ENCODE assay signal across 16 cellular contexts in the genomic region with DNA sequence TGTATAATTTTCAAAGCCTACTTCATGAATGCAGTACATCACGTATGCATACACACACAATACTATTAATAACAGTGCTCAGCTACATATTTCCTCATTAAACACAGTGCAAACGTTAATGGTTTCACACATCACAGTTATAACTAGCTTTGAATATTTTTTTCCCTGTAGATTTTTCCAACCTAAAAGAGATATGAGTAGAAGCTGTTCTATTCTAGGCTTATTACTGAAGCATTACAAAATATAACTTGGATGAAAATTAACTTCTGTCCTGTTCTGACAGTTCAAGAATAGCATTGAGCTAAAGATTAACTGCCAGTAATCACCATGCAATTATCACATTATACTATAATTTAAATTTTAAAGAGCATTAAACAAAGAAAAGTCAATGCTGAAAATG. TPM values are rescaled to one million over a fixed set of nuclear protein-coding genes. Genes with fewer than 3 reads are reported as not detected.
DNase-seq lines count a peak whose midpoint lies in the region; ATAC-seq and TF ChIP-seq lines count a peak whose summit lies in the region.
"Had no signal": no experiment of that assay in that cellular context is flagged by ENCODE, and none has a peak within 500 bp of the region (broad histone marks: within the 10 kb centered on the region; RNA-seq: fewer than 3 reads in every experiment).

No MANE protein-coding gene starts in this region.

- H2AFZ ChIP-seq in Loucy (ENCODE audit: low read length): no peak overlapping the region

- peaks cover 4% of the 10 kb centered on the region for H3K4me1 ChIP-seq in HEK293 (ENCODE audit: control insufficient read depth, insufficient read depth, low read length)
- H3K4me1 ChIP-seq in Loucy (ENCODE audit: insufficient read depth, low read length, poor library complexity, severe bottlenecking): peaks cover 43% of the 10 kb centered on the region
- peaks cover 41% of the 10 kb centered on the region for H3K4me1 ChIP-seq in psoas muscle
- H3K4me1 ChIP-seq in aorta (ENCODE audit: control insufficient read depth in 1 of 2, insufficient read depth in 2 of 2, low read length in 2 of 2): peaks cover 0 to 7% of the 10 kb centered on the region in 2 donors

- CTCF ChIA-PET in HEK293 (lab: Yijun Ruan, JAX): interaction anchor here (0.5 kb wide), 1 partner anchor 880 kb away, joined by 3 read pairs; no protein-coding TSS in a partner anchor
- CTCF ChIA-PET in activated CD4-positive, alpha-beta memory T cell treated with anti-CD3 and anti-CD28 coated beads for 36 hours (lab: Charles Lee): interaction anchor here (0.9 to 1.4 kb wide), 2 partner anchors 10 to 318 kb away, joined by 3 to 4 read pairs; no protein-coding TSS in a partner anchor

- POLR2A ChIA-PET in HEK293 (lab: Yijun Ruan, JAX): no interaction called here
- POLR2A ChIA-PET in activated CD4-positive, alpha-beta memory T cell treated with anti-CD3 and anti-CD28 coated beads for 36 hours (lab: Charles Lee): no interaction called here

- H3K79me2 ChIP-seq in Loucy (ENCODE audit: insufficient read depth, low read length): peaks cover 21% of the 10 kb centered on the region

- no peaks in the 10 kb centered on the region for H3K27me3 ChIP-seq in Loucy (ENCODE audit: insufficient read depth, low read length, poor library complexity, severe bottlenecking)
- H3K27me3 ChIP-seq in psoas muscle (ENCODE audit: insufficient read depth in 3 of 3, low read length in 2 of 3): no peaks in the 10 kb centered on the region
- H3K27me3 ChIP-seq in aorta (ENCODE audit: control insufficient read depth in 1 of 2, insufficient read depth in 2 of 2, low read length in 1 of 2): no peaks in the 10 kb centered on the region
- H3K27me3 ChIP-seq: BLaER1 treated with 17β-estradiol and CSF1 and Interleukin-3, amounts not matched to agents 10 nM and 100 nM; SJSA1; spleen had no signal

- no peak overlapping the region for H3K27ac Mint-ChIP-seq in activated CD4-positive, alpha-beta memory T cell treated with anti-CD3 and anti-CD28 coated beads for 36 hours
- H3K27ac Mint-ChIP-seq: activated T-helper 2 cell treated with anti-CD3 and anti-CD28 coated beads, Interferon-gamma antibody, Interleukin-2, Interleukin-4, amounts not matched to agents 10 μg/mL and 5 μg/mL and 100 μg/mL, durations not matched to agents 14 hours and 24 hours and 36 hours had no signal

- WGBS in psoas muscle, 3 donors: 37 to 48% (median 38%) methylated on average over 2 of the region's 2 CpGs
- WGBS in aorta, 2 donors: 17 to 32% methylated on average over 2 of the region's 2 CpGs

- H3K9me2 ChIP-seq in Loucy (replicated peaks; ENCODE audit: low read depth, low read length): no peaks in the 10 kb centered on the region

- peaks cover 55% of the 10 kb centered on the region for H3K4me1 Mint-ChIP-seq in activated CD4-positive, alpha-beta memory T cell treated with anti-CD3 and anti-CD28 coated beads for 36 hours (ENCODE audit: low read depth)

- H3K27ac ChIP-seq in HEK293 (ENCODE audit: extremely low read depth, low read depth, low read length) (no peak overlapping the region), psoas muscle (peak overlapping the region; percentile 66), aorta (ENCODE audit: low read depth in 1 of 2, low read length in 2 of 2) (no peak overlapping the region)
- H3K27ac ChIP-seq: BLaER1 treated with 17β-estradiol and CSF1 and Interleukin-3, amounts not matched to agents 10 nM and 100 nM; SJSA1 had no signal

- H3K36me3 Mint-ChIP-seq in activated CD4-positive, alpha-beta memory T cell treated with anti-CD3 and anti-CD28 coated beads for 36 hours: peaks cover 17% of the 10 kb centered on the region

- no peaks in the 10 kb centered on the region for H3K9me3 ChIP-seq in HEK293 (ENCODE audit: control insufficient read depth, insufficient read depth, low read depth, low read length)
- no peaks in the 10 kb centered on the region for H3K9me3 ChIP-seq in Loucy (ENCODE audit: insufficient read depth, low read depth, low read length)
- no peaks in the 10 kb centered on the region for H3K9me3 ChIP-seq in psoas muscle
- H3K9me3 ChIP-seq in aorta (ENCODE audit: control insufficient read depth, low read length): no peaks in the 10 kb centered on the region
- H3K9me3 ChIP-seq: BLaER1 treated with 17β-estradiol and CSF1 and Interleukin-3, amounts not matched to agents 10 nM and 100 nM; SJSA1; spleen had no signal

- intact Hi-C loops in psoas muscle (cut with DNase I) (loop anchor here in 1 of 2 donors (5.0 to 10.0 kb wide), 2 partner anchors 58 to 774 kb away; a partner anchor contains a TSS), aorta (cut with DNase I) (no loop called here)
- intact Hi-C loops in activated CD4-positive, alpha-beta memory T cell treated with anti-CD3 and anti-CD28 coated beads for 36 hours (cut with micrococcal nuclease): no loop called here

- H3K36me3 ChIP-seq in HEK293 (ENCODE audit: control insufficient read depth in 2 of 2, insufficient read depth in 1 of 2, low read length in 2 of 2) (peaks cover 0 to 16% of the 10 kb centered on the region in 2 experiments; a peak in 2 of 3 replicates), Loucy (ENCODE audit: insufficient read depth, low read length) (no peaks in the 10 kb centered on the region), psoas muscle (ENCODE audit: insufficient read depth in 1 of 2, low read depth in 1 of 2) (peaks cover 0 to 11% of the 10 kb centered on the region in 2 donors), aorta (ENCODE audit: control insufficient read depth in 1 of 2, insufficient read depth in 2 of 2, low read length in 1 of 2) (no peaks in the 10 kb centered on the region)
- H3K36me3 ChIP-seq: SJSA1 had no signal

- peak; percentile 28 for ATAC-seq in GM18909 (IDR thresholded peaks at IDR 0.05; ENCODE audit: poor library complexity, unreplicated experiment)
- peak in 3 of 4 donors; percentile 38 to 64 (median 52) for ATAC-seq in psoas muscle
- no peak for ATAC-seq in aorta (ENCODE audit: low FRiP score)

- no peak overlapping the region for H3K4me3 ChIP-seq in HEK293 (ENCODE audit: low read depth, low read length)
- H3K4me3 ChIP-seq in Loucy (ENCODE audit: low read length, poor library complexity, severe bottlenecking): no peak overlapping the region
- no peak overlapping the region for H3K4me3 ChIP-seq in psoas muscle
- no peak overlapping the region for H3K4me3 ChIP-seq in aorta (ENCODE audit: low read length in 2 of 2)
- H3K4me3 ChIP-seq: BLaER1 treated with 17β-estradiol and CSF1 and Interleukin-3, amounts not matched to agents 10 nM and 100 nM; SJSA1; spleen had no signal

- no peaks in the 10 kb centered on the region for H3K9me3 Mint-ChIP-seq in activated CD4-positive, alpha-beta memory T cell treated with anti-CD3 and anti-CD28 coated beads for 36 hours
- H3K9me3 Mint-ChIP-seq: activated T-helper 2 cell treated with anti-CD3 and anti-CD28 coated beads, Interferon-gamma antibody, Interleukin-2, Interleukin-4, amounts not matched to agents 10 μg/mL and 5 μg/mL and 100 μg/mL, durations not matched to agents 14 hours and 24 hours and 36 hours; naive B cell had no signal

- no peak overlapping the region for H3K4me3 Mint-ChIP-seq in activated CD4-positive, alpha-beta memory T cell treated with anti-CD3 and anti-CD28 coated beads for 36 hours

- H3K27me3 Mint-ChIP-seq in activated CD4-positive, alpha-beta memory T cell treated with anti-CD3 and anti-CD28 coated beads for 36 hours: no peaks in the 10 kb centered on the region
- H3K27me3 Mint-ChIP-seq: naive B cell had no signal

- H3K4me2 ChIP-seq in Loucy (ENCODE audit: low read depth, low read length, poor library complexity, severe bottlenecking): peak overlapping the region; percentile 10

- no peak for TF ChIP-seq CTCF in HEK293 (tag by site-specific recombination; IDR thresholded peaks at IDR 0.05)
- TF ChIP-seq CTCF in Loucy (conservative IDR thresholded peaks at IDR 0.05; ENCODE audit: low read length): no peak
- TF ChIP-seq CTCF in psoas muscle (IDR thresholded peaks at IDR 0.05): no peak

- H4K20me1 ChIP-seq in Loucy (ENCODE audit: insufficient read depth, low read length, poor library complexity, severe bottlenecking): peaks cover 5% of the 10 kb centered on the region

- no peaks in the 10 kb centered on the region for H3F3A ChIP-seq in Loucy (ENCODE audit: low read depth)

- DNase-seq in psoas muscle: no peak
- no peak for DNase-seq in NCI-H1930 (lab: John Stamatoyannopoulos, UW)
- no peak for DNase-seq in activated effector memory CD4-positive, alpha-beta T cell treated with anti-CD3 and anti-CD28 coated beads, Interleukin-2, amount 50 U/mL, for 16 hours
- DNase-seq in activated CD4-positive, alpha-beta memory T cell treated with anti-CD3 and anti-CD28 coated beads for 36 hours: no peak
- no peak for DNase-seq in aorta
- DNase-seq: activated CD4-positive, CD25-positive, alpha-beta regulatory T cell treated with anti-CD3 and anti-CD28 coated beads, Interleukin-2, amount 50 U/mL, for 72 hours; erythroblast; naive B cell; NCI-H774; spleen had no signal

- H3K9ac ChIP-seq in Loucy (ENCODE audit: low read depth, low read length, poor library complexity, severe bottlenecking): no peak overlapping the region
- H3K9ac ChIP-seq: BLaER1 treated with 17β-estradiol and CSF1 and Interleukin-3, amounts not matched to agents 10 nM and 100 nM had no signal

TF ChIP-seq in HEK293, 187 proteins besides CTCF, POLR2A, EP300 and RAD21:
- TF ChIP-seq, protein P1, sequence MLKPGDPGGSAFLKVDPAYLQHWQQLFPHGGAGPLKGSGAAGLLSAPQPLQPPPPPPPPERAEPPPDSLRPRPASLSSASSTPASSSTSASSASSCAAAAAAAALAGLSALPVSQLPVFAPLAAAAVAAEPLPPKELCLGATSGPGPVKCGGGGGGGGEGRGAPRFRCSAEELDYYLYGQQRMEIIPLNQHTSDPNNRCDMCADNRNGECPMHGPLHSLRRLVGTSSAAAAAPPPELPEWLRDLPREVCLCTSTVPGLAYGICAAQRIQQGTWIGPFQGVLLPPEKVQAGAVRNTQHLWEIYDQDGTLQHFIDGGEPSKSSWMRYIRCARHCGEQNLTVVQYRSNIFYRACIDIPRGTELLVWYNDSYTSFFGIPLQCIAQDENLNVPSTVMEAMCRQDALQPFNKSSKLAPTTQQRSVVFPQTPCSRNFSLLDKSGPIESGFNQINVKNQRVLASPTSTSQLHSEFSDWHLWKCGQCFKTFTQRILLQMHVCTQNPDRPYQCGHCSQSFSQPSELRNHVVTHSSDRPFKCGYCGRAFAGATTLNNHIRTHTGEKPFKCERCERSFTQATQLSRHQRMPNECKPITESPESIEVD (tag by site-specific recombination; IDR thresholded peaks at IDR 0.05): 0 out of 2 replicates have a peak, but pooled peaks have one; percentile 21
- no peak for TF ChIP-seq ZNF350 (tag by site-specific recombination; IDR thresholded peaks at IDR 0.05)
TF ChIP-seq in HEK293: peak in this region for 1.

RNA-seq across cellular contexts. Expression of a gene that starts 6.2 kb away (rescaled TPM):
- 10 to 100 TPM; 22.9 to 37.0 (median 27.3) TPM for total RNA-seq in psoas muscle
- polyA plus RNA-seq in psoas muscle: 10 to 100 TPM; 19.7 to 30.6 (median 25.5) TPM
- total RNA-seq in activated CD4-positive, alpha-beta memory T cell treated with anti-CD3 and anti-CD28 coated beads for 36 hours: 10 to 100 TPM; 17.4 to 18.2 TPM
- 10 to 100 TPM; 46.3 to 53.1 TPM for total RNA-seq in aorta
- 10 to 100 TPM; 37.1 to 41.5 TPM for polyA plus RNA-seq in aorta
